Comparison of ENCODE assay signal across 32 cellular contexts in the genomic region with DNA sequence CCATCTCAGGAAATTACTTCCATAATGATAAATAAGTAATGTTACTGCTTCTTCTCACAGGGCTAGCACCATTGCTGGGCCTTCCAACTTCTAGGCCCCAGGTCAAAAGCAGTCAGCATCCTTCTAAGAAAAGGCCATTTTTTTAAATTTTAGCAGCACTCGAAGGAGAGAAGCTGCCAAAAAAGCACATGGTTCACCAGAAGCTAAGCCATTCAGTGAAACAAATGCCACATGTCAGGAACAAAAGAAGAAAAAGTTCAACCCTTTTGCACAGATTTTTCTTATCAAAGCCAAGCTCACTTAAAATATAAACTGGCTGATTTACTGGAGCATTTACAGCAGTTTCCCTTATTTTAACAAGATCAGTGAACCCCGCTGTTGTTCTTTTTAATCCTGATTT. TPM values are rescaled to one million over a fixed set of nuclear protein-coding genes. Genes with fewer than 3 reads are reported as not detected.
"Had no signal": no experiment of that assay in that cellular context is flagged by ENCODE, and none has a peak within 500 bp of the region (broad histone marks: within the 10 kb centered on the region; RNA-seq: fewer than 3 reads in every experiment).

No MANE protein-coding gene starts in this region.

- H2AFZ ChIP-seq: neural progenitor cell had no signal

- H3K36me3 Mint-ChIP-seq: naive B cell; natural killer cell; neural progenitor cell; stimulated activated naive B cell treated with anti-CD40 and anti-IgM and Interleukin-4, amounts not matched to agents 10 μg/mL and 1 μg/mL and 100 μg/mL, for 72 hours had no signal

- H3K4me1 ChIP-seq: left lung, lower lobe of right lung, stomach, testis, transverse colon, upper lobe of left lung, vagina had no signal

- H3K4me2 ChIP-seq: neural progenitor cell had no signal

- H3K27ac ChIP-seq: left lung, lower lobe of right lung, neural progenitor cell, ovary, stomach, testis, transverse colon, upper lobe of left lung, vagina had no signal

- H3K4me3 ChIP-seq: left lung, lower lobe of right lung, neural progenitor cell, ovary, stomach, testis, thyroid gland, transverse colon, upper lobe of left lung, vagina had no signal

- H3K9me3 ChIP-seq: left lung, lower lobe of right lung, ovary, stomach, testis, thyroid gland, transverse colon, upper lobe of left lung, vagina had no signal

- H3K27ac Mint-ChIP-seq: natural killer cell; nephron progenitor cell; neural progenitor cell; progenitor cell of endocrine pancreas; stimulated activated naive B cell treated with anti-CD40 and anti-IgM and Interleukin-4, amounts not matched to agents 10 μg/mL and 1 μg/mL and 100 μg/mL, for 72 hours had no signal

- H3K27me3 Mint-ChIP-seq: progenitor cell of endocrine pancreas; stimulated activated naive B cell treated with anti-CD40 and anti-IgM and Interleukin-4, amounts not matched to agents 10 μg/mL and 1 μg/mL and 100 μg/mL, for 72 hours had no signal

- H3K27me3 ChIP-seq: left lung, neural progenitor cell, ovary, stomach, testis, thyroid gland, transverse colon, upper lobe of left lung, vagina had no signal

- H3K4me3 Mint-ChIP-seq: naive B cell; natural killer cell; nephron progenitor cell; neural progenitor cell; stimulated activated naive B cell treated with anti-CD40 and anti-IgM and Interleukin-4, amounts not matched to agents 10 μg/mL and 1 μg/mL and 100 μg/mL, for 72 hours had no signal

- H3K36me3 ChIP-seq: left lung, lower lobe of right lung, neural progenitor cell, ovary, stomach, thyroid gland, transverse colon, upper lobe of left lung, vagina had no signal

- H3K4me1 Mint-ChIP-seq: naive B cell; natural killer cell; nephron progenitor cell; stimulated activated naive B cell treated with anti-CD40 and anti-IgM and Interleukin-4, amounts not matched to agents 10 μg/mL and 1 μg/mL and 100 μg/mL, for 72 hours had no signal

- DNase-seq: hippocampal formation; kidney glomerular epithelial cell; left cardiac atrium; lower lobe of right lung; mammary epithelial cell; mesenchymal stem cell; naive B cell; natural killer cell; nephron progenitor cell; ovary; right cardiac atrium; stimulated activated CD4-positive, alpha-beta T cell treated with anti-CD3 and anti-CD28 coated beads, Interleukin-12 subunit alpha, Interleukin-12 subunit beta, amount 100 ng/mL, for 4 hours; stimulated activated CD4-positive, alpha-beta T cell treated with anti-CD3 and anti-CD28 coated beads, Interleukin-15, amount 100 ng/mL, for 24 hours; stimulated activated CD4-positive, alpha-beta T cell treated with anti-CD3 and anti-CD28 coated beads, Interleukin-2, amount 100 ng/mL, for 24 hours; stimulated activated CD4-positive, alpha-beta T cell treated with anti-CD3 and anti-CD28 coated beads, Interleukin-4, amount 100 ng/mL, for 1 hour; stimulated activated naive B cell treated with anti-CD40 and anti-IgM and Interleukin-4, amounts not matched to agents 10 μg/mL and 1 μg/mL and 100 μg/mL, for 72 hours; stimulated activated naive CD8-positive, alpha-beta T cell treated with anti-CD3 and anti-CD28 coated beads, Interleukin-15, Interleukin-2, amounts not matched to agents 100 U/mL and 50 U/mL, for 24 hours; stomach; testis; thyroid gland; transverse colon; upper lobe of left lung had no signal

- H3K9me3 Mint-ChIP-seq: neural progenitor cell had no signal

RNA-seq across cellular contexts. Expression of a gene that starts 46.6 kb away (rescaled TPM):
- total RNA-seq: left lung, liver, lower lobe of right lung, mammary epithelial cell, mononuclear cell, natural killer cell, omental fat pad, ovary, pulmonary artery endothelial cell, renal cortical epithelial cell, skeletal muscle tissue, testis, transverse colon, upper lobe of left lung, vagina had no signal
